29 cellular contexts compared by ENCODE assay signal in genomic region chr16:12337776-12338655, GRCh38.
A peak's percentile ranks its signal among the peaks of the same experiment; 100 is the strongest.
DNase-seq lines count a peak whose midpoint lies in the region; ATAC-seq and TF ChIP-seq lines count a peak whose summit lies in the region.
"Had no signal": no experiment of that assay in that cellular context is flagged by ENCODE, and none has a peak within 500 bp of the region (broad histone marks: within the 10 kb centered on the region; RNA-seq: fewer than 3 reads in every experiment).

No MANE protein-coding gene starts in this region.

- no peak for TF ChIP-seq POLR2A in IMR-90 (IDR thresholded peaks at IDR 0.05; ENCODE audit: low read depth, low read length)

- H2BK5ac ChIP-seq in IMR-90 (ENCODE audit: low read depth, low read length, poor library complexity, severe bottlenecking) (no peak overlapping the region), neuronal stem cell (ENCODE audit: low read length) (no peak overlapping the region)

- no peak overlapping the region for H3K4me2 ChIP-seq in IMR-90 (ENCODE audit: low read depth, low read length)
- H3K4me2 ChIP-seq in neuronal stem cell (ENCODE audit: insufficient read depth, low read length, poor library complexity, severe bottlenecking) = no peak overlapping the region
- H3K4me2 ChIP-seq: BLaER1 treated with 17β-estradiol and CSF1 and Interleukin-3, amounts not matched to agents 10 nM and 100 nM had no signal

- peak overlapping the region; percentile 26; the same call in 1 of the 2 replicates for H2BK120ac ChIP-seq in IMR-90 (ENCODE audit: low read depth, low read length)
- H2BK120ac ChIP-seq in neuronal stem cell (ENCODE audit: low read depth, low read length) = no peak overlapping the region

- H3K23ac ChIP-seq in IMR-90 (ENCODE audit: low read depth, low read length) (peak overlapping the region; percentile 70; the same call in 1 of the 2 replicates), neuronal stem cell (ENCODE audit: low read depth, low read length, poor library complexity) (no peak overlapping the region)

- no peak overlapping the region for H4K5ac ChIP-seq in IMR-90 (ENCODE audit: low read depth, low read length)

- CTCF ChIA-PET in IMR-90 (lab: Yijun Ruan, JAX) = no interaction called here

- peaks cover 15% of the 10 kb centered on the region for H3K4me1 ChIP-seq in IMR-90 (ENCODE audit: control insufficient read depth, insufficient read depth, low read length)
- peaks cover 0 to 9% of the 10 kb centered on the region in 2 donors for H3K4me1 ChIP-seq in neuronal stem cell (ENCODE audit: control insufficient read depth in 2 of 2, insufficient read depth in 1 of 2, low read depth in 1 of 2, low read length in 2 of 2)
- H3K4me1 ChIP-seq: prostate gland had no signal

- no peak for TF ChIP-seq RAD21 in IMR-90 (IDR thresholded peaks at IDR 0.05; ENCODE audit: low read length)

- H3K36me3 ChIP-seq in IMR-90 (ENCODE audit: control insufficient read depth, insufficient read depth, low read length) (no peaks in the 10 kb centered on the region), neuronal stem cell (replicated peaks in 1 of 2; ENCODE audit: control insufficient read depth in 2 of 2, insufficient read depth in 2 of 2, low read length in 2 of 2) (no peaks in the 10 kb centered on the region)
- H3K36me3 ChIP-seq: prostate gland, sigmoid colon, SJCRH30 had no signal

- DNase-seq in DMS79 treated with DMSO at 0.1 percent for 48 hours (lab: John Stamatoyannopoulos, UW) (peak; percentile 82), IMR-90 (peak; percentile 60), astrocyte of the cerebellum (ENCODE audit: low read depth) (peak; percentile 48), non-pigmented ciliary epithelial cell (ENCODE audit: low read depth) (peak; percentile 5), AG08395 (ENCODE audit: low spot score) (no peak), iPS-NIHi11 (ENCODE audit: low spot score) (no peak), neuronal stem cell (ENCODE audit: low spot score) (no peak)
- no peak for DNase-seq in stimulated activated CD4-positive, alpha-beta T cell treated with anti-CD3 and anti-CD28 coated beads, Interleukin-4, amount 100 ng/mL, for 1 hour
- DNase-seq: activated CD4-positive, alpha-beta T cell treated with anti-CD3 and anti-CD28 coated beads for 4 hours; activated CD8-positive, alpha-beta memory T cell treated with anti-CD3 and anti-CD28 coated beads for 24 hours; activated naive CD4-positive, alpha-beta T cell treated with anti-CD3 and anti-CD28 coated beads, Interleukin-2, amount 50 U/mL, for 16 hours; activated T-cell treated with anti-CD3 and anti-CD28 coated beads for 4 hours; DMS153; effector memory CD4-positive, alpha-beta T cell; GDM1; GOT3; KG1; NCI-H1417 treated with DMSO at 0.1 percent for 48 hours; NCI-H2081 treated with DMSO at 0.1 percent for 48 hours; nucleus accumbens; sigmoid colon; SJCRH30; stimulated activated CD4-positive, alpha-beta T cell treated with anti-CD3 and anti-CD28 coated beads, Interleukin-12 subunit alpha, Interleukin-12 subunit beta, amount 100 ng/mL, for 4 hours; SW 1271; trophoblast cell had no signal

- peak overlapping the region; percentile 39; the same call in 1 of the 2 replicates for H3K4ac ChIP-seq in IMR-90 (ENCODE audit: low read depth, low read length)
- H3K4ac ChIP-seq in neuronal stem cell (ENCODE audit: low read length) = no peak overlapping the region

- no peak overlapping the region for H4K91ac ChIP-seq in IMR-90 (ENCODE audit: insufficient read depth, low read depth, low read length)
- no peak overlapping the region for H4K91ac ChIP-seq in neuronal stem cell (ENCODE audit: low read depth, low read length, poor library complexity)

- H3K79me1 ChIP-seq in IMR-90 (ENCODE audit: low read depth in 1 of 2, low read length in 2 of 2) (peaks cover 0 to 25% of the 10 kb centered on the region in 2 experiments; a peak in 2 of 4 replicates), neuronal stem cell (ENCODE audit: low read depth, low read length) (no peaks in the 10 kb centered on the region)

- H2BK12ac ChIP-seq in neuronal stem cell (ENCODE audit: low read length) = no peak overlapping the region

- H2AK5ac ChIP-seq in IMR-90 (ENCODE audit: low read depth, low read length) (peak overlapping the region; percentile 78; the same call in 1 of the 2 replicates), neuronal stem cell (ENCODE audit: low read depth, low read length) (no peak overlapping the region)

- 83% methylated on average over 7 of the region's 21 CpGs; no CpG with 5 or more reads in 1 of the 2 experiments for WGBS in IMR-90 (ENCODE audit: extremely low coverage in 2 of 2, insufficient read length in 1 of 2), 2 experiments
- WGBS in neuronal stem cell (ENCODE audit: extremely low coverage in 2 of 2, insufficient read length in 2 of 2, insufficient replicate concordance in 1 of 2), 2 donors = no CpG with 5 or more reads among the region's 21 CpGs

- H3K9ac ChIP-seq in IMR-90 (ENCODE audit: low read depth, low read length) = no peak overlapping the region
- no peak overlapping the region for H3K9ac ChIP-seq in neuronal stem cell (ENCODE audit: low read depth, low read length, poor library complexity)
- H3K9ac ChIP-seq: BLaER1 treated with 17β-estradiol and CSF1 and Interleukin-3, amounts not matched to agents 10 nM and 100 nM had no signal

- H2AK9ac ChIP-seq in IMR-90 (replicated peaks; ENCODE audit: low read depth, low read length, poor library complexity) = no peak overlapping the region

- H3K27ac ChIP-seq in IMR-90 (ENCODE audit: insufficient read depth, low read length) (no peak overlapping the region), neuronal stem cell (replicated peaks; ENCODE audit: low read length) (no peak overlapping the region)
- H3K27ac ChIP-seq: BLaER1 treated with 17β-estradiol and CSF1 and Interleukin-3, amounts not matched to agents 10 nM and 100 nM; prostate gland; sigmoid colon; SJCRH30; VCaP had no signal

- H2AFZ ChIP-seq in IMR-90 (replicated peaks; ENCODE audit: low read length, poor library complexity) (peak overlapping the region; percentile 2), neuronal stem cell (ENCODE audit: low read length) (no peak overlapping the region)

- no peak overlapping the region for H3K4me3 ChIP-seq in IMR-90 (ENCODE audit: insufficient read depth, low read depth, low read length)
- no peak overlapping the region for H3K4me3 ChIP-seq in astrocyte of the cerebellum (ENCODE audit: low read depth, low read length)
- no peak overlapping the region for H3K4me3 ChIP-seq in neuronal stem cell (ENCODE audit: low read length in 2 of 2)
- H3K4me3 ChIP-seq: BLaER1 treated with 17β-estradiol and CSF1 and Interleukin-3, amounts not matched to agents 10 nM and 100 nM; prostate gland; sigmoid colon; SJCRH30 had no signal

- peaks cover 4% of the 10 kb centered on the region; the same call in 1 of the 2 replicates for H4K20me1 ChIP-seq in IMR-90 (ENCODE audit: insufficient read depth, low read length)

- in situ Hi-C loops in IMR-90 (cut with MboI; ENCODE audit: low sequenced_read_pairs) = no loop called here
- in situ Hi-C loops in astrocyte of the cerebellum (cut with HindIII; ENCODE audit: low sequenced_read_pairs) = no loop called here

- POLR2A ChIA-PET in IMR-90 (lab: Charles Lee; ENCODE audit: unreplicated experiment) = no interaction called here

- dilution Hi-C loops in IMR-90 (cut with HindIII; ENCODE audit: low sequenced_read_pairs, unreplicated experiment) = no loop called here

- H3K18ac ChIP-seq in IMR-90 (ENCODE audit: low read depth, low read length) = no peak overlapping the region
- H3K18ac ChIP-seq in neuronal stem cell (ENCODE audit: low read length) = no peak overlapping the region

- H3K14ac ChIP-seq in IMR-90 (replicated peaks; ENCODE audit: low read depth, low read length) (0 out of 2 replicates have a peak overlapping the region, but pooled peaks have one; percentile 35), neuronal stem cell (ENCODE audit: low read length) (no peak overlapping the region)

- H3K56ac ChIP-seq in IMR-90 (ENCODE audit: extremely low read depth, insufficient read depth, low read length) = no peak overlapping the region

- H2BK15ac ChIP-seq in IMR-90 (ENCODE audit: low read depth, low read length) (0 out of 3 replicates have a peak overlapping the region, but pooled peaks have one; percentile 23), neuronal stem cell (ENCODE audit: low read length) (no peak overlapping the region)

- no TSS peak for BruUV-seq in IMR-90 (replicated peaks; lab: Mats Ljungman, UMichigan)

- 0 out of 2 replicates have a peak overlapping the region, but pooled peaks have one; percentile 46 for H2BK20ac ChIP-seq in IMR-90 (ENCODE audit: low read depth, low read length)

- ATAC-seq in IMR-90 (ENCODE audit: low read depth) = no peak
- ATAC-seq: stimulated activated effector memory CD8-positive, alpha-beta T cell treated with anti-CD3 and anti-CD28 coated beads, Interleukin-12 subunit alpha, Interleukin-12 subunit beta, amount 100 ng/mL, for 72 hours had no signal

- H3K9me3 ChIP-seq in IMR-90 (ENCODE audit: control insufficient read depth, insufficient read depth, low read length) (no peaks in the 10 kb centered on the region), neuronal stem cell (replicated peaks in 1 of 2; ENCODE audit: control insufficient read depth in 2 of 2, insufficient read depth in 1 of 2, low read depth in 1 of 2, low read length in 2 of 2) (no peaks in the 10 kb centered on the region)
- H3K9me3 ChIP-seq: prostate gland, sigmoid colon, SJCRH30 had no signal

- TF ChIP-seq CTCF in IMR-90 (conservative IDR thresholded peaks at IDR 0.05; ENCODE audit: low read depth, low read length) (no peak), astrocyte of the cerebellum (IDR thresholded peaks at IDR 0.05; ENCODE audit: low read depth, low read length, missing control alignments) (no peak)

- peak overlapping the region in 1 of 2 experiments; percentile 36; a peak in 1 of 4 replicates for H4K8ac ChIP-seq in IMR-90 (ENCODE audit: low read depth in 2 of 2, low read length in 2 of 2)
- no peak overlapping the region for H4K8ac ChIP-seq in neuronal stem cell (ENCODE audit: low read depth, low read length)

- no peaks in the 10 kb centered on the region for H3K27me3 ChIP-seq in IMR-90 (ENCODE audit: control insufficient read depth, insufficient read depth, low read length)
- no peaks in the 10 kb centered on the region for H3K27me3 ChIP-seq in neuronal stem cell (ENCODE audit: control insufficient read depth in 3 of 3, insufficient read depth in 3 of 3, low read depth in 1 of 3, low read length in 3 of 3)
- H3K27me3 ChIP-seq: BLaER1 treated with 17β-estradiol and CSF1 and Interleukin-3, amounts not matched to agents 10 nM and 100 nM; sigmoid colon; SJCRH30 had no signal

- H3K9me1 ChIP-seq in IMR-90 (ENCODE audit: insufficient read depth, low read length) = peaks cover 35% of the 10 kb centered on the region

- intact Hi-C loops in IMR-90 (cut with micrococcal nuclease) = no loop called here

TF ChIP-seq in IMR-90, 13 proteins besides CTCF, POLR2A, EP300 and RAD21 (continues in another document):
- TF ChIP-seq FOS (IDR thresholded peaks at IDR 0.05; ENCODE audit: low read depth, low read length) (no peak), RCOR1 (IDR thresholded peaks at IDR 0.05; ENCODE audit: insufficient replicate concordance, low read length) (no peak), MAZ (IDR thresholded peaks at IDR 0.05; ENCODE audit: borderline replicate concordance, low read depth, low read length) (no peak), NFE2L2 (IDR thresholded peaks at IDR 0.05; ENCODE audit: low read depth, low read length) (no peak), CHD1 (IDR thresholded peaks at IDR 0.05; ENCODE audit: low read depth, low read length) (no peak), MAFK (IDR thresholded peaks at IDR 0.05; ENCODE audit: low read depth, low read length) (no peak)

Comparison
In these comparisons a context has a peak if more than half of its experiments do, and no peak if none do; other contexts are left out.
1. DNase-seq: peak in DMS79 treated with DMSO at 0.1 percent for 48 hours (single experiment), IMR-90 (single experiment), astrocyte of the cerebellum (single experiment) and non-pigmented ciliary epithelial cell (single experiment); none in AG08395 (single experiment), iPS-NIHi11 (single experiment), neuronal stem cell (single experiment) and stimulated activated CD4-positive, alpha-beta T cell treated with anti-CD3 and anti-CD28 coated beads, Interleukin-4, amount 100 ng/mL, for 1 hour (single experiment).